In the genomic region with DNA sequence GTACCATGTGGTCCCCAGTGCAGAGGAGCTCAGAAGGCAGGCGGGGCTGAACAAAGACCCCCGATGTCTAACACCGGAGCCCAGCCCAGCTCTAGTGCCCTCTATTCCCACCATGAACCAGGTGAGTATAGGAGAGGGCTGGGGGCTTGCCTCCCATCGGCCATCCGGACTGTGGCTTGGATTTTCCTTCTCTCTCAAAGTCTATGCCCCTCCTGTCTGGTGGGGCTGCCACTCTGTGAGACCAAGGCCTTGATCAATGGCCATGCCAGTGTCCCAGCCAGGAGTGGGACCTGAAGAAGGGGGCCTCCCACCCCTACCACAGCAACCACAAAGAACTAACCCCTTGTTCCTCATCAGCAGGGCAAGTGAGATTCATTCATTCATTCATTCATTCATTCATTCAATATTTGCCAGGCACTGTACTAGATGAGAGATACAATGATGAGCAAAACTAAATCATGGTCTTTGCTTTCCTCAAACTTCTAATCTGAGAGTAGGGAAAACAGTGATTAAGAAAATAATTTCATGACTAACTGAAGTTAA, we compare ENCODE assay signal across 28 cellular contexts.
"Had no signal": no experiment of that assay in that cellular context is flagged by ENCODE, and none has a peak within 500 bp of the region (broad histone marks: within the 10 kb centered on the region; RNA-seq: fewer than 3 reads in every experiment).

No MANE protein-coding gene starts in this region.

- H3K27me3 ChIP-seq: neural progenitor cell, ovary, right lobe of liver, spleen, suprapubic skin, testis, tibial artery, transverse colon, upper lobe of right lung, uterus had no signal

- H3K27ac ChIP-seq: neural progenitor cell, ovary, parathyroid adenoma, psoas muscle, right lobe of liver, spleen, suprapubic skin, testis, tibial artery, transverse colon, upper lobe of right lung, uterus had no signal

- H3K4me2 ChIP-seq: neural progenitor cell, smooth muscle cell had no signal

- H2AFZ ChIP-seq: parathyroid adenoma had no signal

- ATAC-seq: natural killer cell; psoas muscle; stimulated activated memory B cell treated with anti-CD40 and anti-IgM and Interleukin-4, amounts not matched to agents 10 μg/mL and 1 μg/mL and 100 μg/mL, for 72 hours; stimulated activated naive CD8-positive, alpha-beta T cell treated with anti-CD3 and anti-CD28 coated beads, Interleukin-15, amount 100 ng/mL, for 72 hours; stimulated activated naive CD8-positive, alpha-beta T cell treated with anti-CD3 and anti-CD28 coated beads, Interleukin-15, Interleukin-2, amounts not matched to agents 100 U/mL and 50 U/mL, for 24 hours had no signal

- DNase-seq: natural killer cell; occipital lobe; ovary; posterior cingulate gyrus; psoas muscle; right cardiac atrium; right lobe of liver; spleen; stimulated activated CD4-positive, alpha-beta T cell treated with anti-CD3 and anti-CD28 coated beads, Interleukin-12 subunit alpha, Interleukin-12 subunit beta, amount 100 ng/mL, for 4 hours; stimulated activated CD4-positive, alpha-beta T cell treated with anti-CD3 and anti-CD28 coated beads, Interleukin-1b, Interleukin-23, amount 100 ng/mL, for 48 hours; stimulated activated CD4-positive, alpha-beta T cell treated with anti-CD3 and anti-CD28 coated beads, Interleukin-4, amount 100 ng/mL, for 1 hour; stimulated activated CD4-positive, alpha-beta T cell treated with anti-CD3 and anti-CD28 coated beads, Interleukin-4, amount 100 ng/mL, for 4 hours; stimulated activated CD8-positive, alpha-beta memory T cell treated with anti-CD3 and anti-CD28 coated beads, Interleukin-4, amount 100 ng/mL, for 48 hours; stimulated activated naive CD4-positive, alpha-beta T cell; stimulated activated naive CD8-positive, alpha-beta T cell treated with anti-CD3 and anti-CD28 coated beads, Interleukin-15, amount 100 ng/mL, for 72 hours; stimulated activated naive CD8-positive, alpha-beta T cell treated with anti-CD3 and anti-CD28 coated beads, Interleukin-15, Interleukin-2, amounts not matched to agents 100 U/mL and 50 U/mL, for 24 hours; substantia nigra; testis; tibial artery; upper lobe of right lung; uterus had no signal

- H3K4me3 ChIP-seq: neural progenitor cell, ovary, psoas muscle, right lobe of liver, skin epidermis, smooth muscle cell, spleen, suprapubic skin, testis, tibial artery, transverse colon, upper lobe of right lung, uterus had no signal

- H3K9me3 ChIP-seq: ovary, psoas muscle, right lobe of liver, spleen, suprapubic skin, testis, tibial artery, transverse colon, upper lobe of right lung, uterus had no signal

- H3K36me3 ChIP-seq: neural progenitor cell, ovary, right lobe of liver, spleen, uterus had no signal

- H3K79me2 ChIP-seq: parathyroid adenoma had no signal

- H3K9ac ChIP-seq: neural progenitor cell, parathyroid adenoma had no signal

- H3K4me1 ChIP-seq: right lobe of liver, spleen, tibial artery, uterus had no signal
